25 cellular contexts compared by ENCODE assay signal in genomic region chr5:151950681-151951080, GRCh38. TPM values are rescaled to one million over a fixed set of nuclear protein-coding genes. Genes with fewer than 3 reads are reported as not detected.
"Had no signal": no experiment of that assay in that cellular context is flagged by ENCODE, and none has a peak within 500 bp of the region (broad histone marks: within the 10 kb centered on the region; RNA-seq: fewer than 3 reads in every experiment).

No MANE protein-coding gene starts in this region.

- H3K4me3 ChIP-seq: breast epithelium, heart right ventricle, left lung, lower lobe of right lung, mucosa of descending colon, pancreas, prostate gland, vagina had no signal

- FAIRE-seq: endothelial cell of umbilical vein, pancreas, small intestine had no signal

- DNase-seq: activated B cell treated with CpG ODN at 0.5 μM for 24 hours; activated CD4-positive, alpha-beta T cell treated with anti-CD3 and anti-CD28 coated beads for 36 hours; activated CD8-positive, alpha-beta memory T cell treated with anti-CD3 and anti-CD28 coated beads, Interleukin-2, amount 10 ng/mL, durations not matched to agents 7 days and 5 days; activated CD8-positive, alpha-beta T cell treated with anti-CD3 and anti-CD28 coated beads, Interleukin-2, amount 10 ng/mL, durations not matched to agents 7 days and 5 days; activated T-cell treated with anti-CD3 and anti-CD28 coated beads, Interleukin-2, amount 50 U/mL, for 48 hours; central memory CD4-positive, alpha-beta T cell; foreskin keratinocyte; heart right ventricle; lower lobe of right lung; mucosa of descending colon; retina; small intestine; stimulated activated CD4-positive, alpha-beta T cell treated with anti-CD3 and anti-CD28 coated beads, Interleukin-4, amount 100 ng/mL, for 24 hours; T1000 had no signal

- H3K4me1 ChIP-seq: breast epithelium, left lung, lower lobe of right lung, pancreas, prostate gland, vagina had no signal

- H3K27me3 ChIP-seq: breast epithelium, foreskin keratinocyte, left lung, pancreas, vagina had no signal

- H3K36me3 ChIP-seq: breast epithelium, heart right ventricle, left lung, lower lobe of right lung, pancreas, prostate gland, vagina had no signal

- H3K9me3 ChIP-seq: breast epithelium, heart right ventricle, left lung, lower lobe of right lung, mucosa of descending colon, pancreas, prostate gland, vagina had no signal

- H3K27ac ChIP-seq: breast epithelium, foreskin keratinocyte, heart right ventricle, left lung, lower lobe of right lung, pancreas, prostate gland, vagina had no signal

- ATAC-seq: activated CD4-positive, alpha-beta T cell treated with anti-CD3 and anti-CD28 coated beads for 36 hours; activated CD8-positive, alpha-beta memory T cell treated with anti-CD3 and anti-CD28 coated beads, Interleukin-2, amount 10 ng/mL, durations not matched to agents 7 days and 5 days; activated CD8-positive, alpha-beta T cell treated with anti-CD3 and anti-CD28 coated beads, Interleukin-2, amount 10 ng/mL, durations not matched to agents 7 days and 5 days; foreskin keratinocyte; heart right ventricle; left lung; lower lobe of right lung; mucosa of descending colon; pancreas; sciatic nerve; stimulated activated effector memory CD8-positive, alpha-beta T cell treated with anti-CD3 and anti-CD28 coated beads, Interleukin-12 subunit alpha, Interleukin-12 subunit beta, amount 100 ng/mL, for 72 hours had no signal

RNA-seq across cellular contexts. Expression of gene GLRA1, which starts 26.0 kb away (rescaled TPM):
- total RNA-seq: activated B cell treated with CpG ODN at 0.5 μM for 24 hours; activated CD4-positive, alpha-beta T cell treated with anti-CD3 and anti-CD28 coated beads for 36 hours; activated CD8-positive, alpha-beta memory T cell treated with anti-CD3 and anti-CD28 coated beads, Interleukin-2, amount 10 ng/mL, durations not matched to agents 7 days and 5 days; activated CD8-positive, alpha-beta T cell treated with anti-CD3 and anti-CD28 coated beads, Interleukin-2, amount 10 ng/mL, durations not matched to agents 7 days and 5 days; activated T-helper 2 cell treated with anti-CD3 and anti-CD28 coated beads, Interferon-gamma antibody, Interleukin-2, Interleukin-4, amounts not matched to agents 10 μg/mL and 5 μg/mL and 100 μg/mL, durations not matched to agents 14 hours and 24 hours and 36 hours; breast epithelium; endothelial cell of umbilical vein; foreskin keratinocyte; heart right ventricle; kidney epithelial cell; left lung; lower lobe of right lung; mesenteric fat pad; mucosa of descending colon; prostate gland; sciatic nerve; vagina had no signal
